In the genomic region with DNA sequence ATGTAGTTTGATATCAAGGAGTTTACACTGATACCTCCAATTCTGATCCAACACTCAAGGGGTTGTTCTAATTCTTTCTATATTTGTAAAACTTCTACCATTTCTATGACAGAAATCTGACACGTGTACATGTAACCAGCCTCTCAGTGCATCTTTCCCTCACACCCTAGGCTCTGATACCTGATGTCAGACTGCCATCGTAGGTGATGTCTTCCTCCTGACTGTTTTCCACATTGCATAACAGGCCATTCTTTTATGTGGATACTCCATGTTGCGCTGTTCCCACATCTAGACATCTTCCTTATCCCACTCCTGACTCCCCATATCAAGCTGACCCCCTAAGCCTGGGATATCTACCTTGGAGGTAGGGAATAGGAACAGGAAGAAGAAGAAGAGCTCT, we compare ENCODE assay signal across 24 cellular contexts.
DNase-seq lines count a peak whose midpoint lies in the region; ATAC-seq, FAIRE-seq and TF ChIP-seq lines count a peak whose summit lies in the region.
"Had no signal": no experiment of that assay in that cellular context is flagged by ENCODE, and none has a peak within 500 bp of the region (broad histone marks: within the 10 kb centered on the region; RNA-seq: fewer than 3 reads in every experiment).

No MANE protein-coding gene starts in this region.

- no peak for FAIRE-seq in HepG2 (lab: Jason Lieb, UNC)
- FAIRE-seq: A549, GM12878 had no signal

- 95% methylated on average over 3 of the region's 3 CpGs for WGBS in HepG2 (ENCODE audit: low lambda C conversion rate)
- 100% methylated on average over 3 of the region's 3 CpGs for WGBS in right lobe of liver (ENCODE audit: insufficient coverage, low coverage, low lambda C conversion rate, missing lambda C conversion rate)
- WGBS in trophoblast cell (ENCODE audit: extremely low coverage, insufficient coverage, insufficient read length): no CpG with 5 or more reads among the region's 3 CpGs

- H2AFZ ChIP-seq in HepG2 (ENCODE audit: low read length) (no peak overlapping the region), trophoblast cell (ENCODE audit: insufficient read depth, low read length, poor library complexity) (no peak overlapping the region)

- no peak overlapping the region for H3K4me3 ChIP-seq in HepG2 (replicated peaks in 1 of 3; ENCODE audit: insufficient read depth in 1 of 3, low read depth in 2 of 3, low read length in 3 of 3)
- H3K4me3 ChIP-seq in right lobe of liver: no peak overlapping the region
- no peak overlapping the region for H3K4me3 ChIP-seq in trophoblast cell (ENCODE audit: low read depth, low read length)
- no peak overlapping the region for H3K4me3 ChIP-seq in CD8-positive, alpha-beta T cell (ENCODE audit: low read depth, low read length)
- no peak overlapping the region for H3K4me3 ChIP-seq in left ventricle myocardium inferior
- H3K4me3 ChIP-seq: A549, BLaER1, GM12878 had no signal

- H3K9me3 ChIP-seq in HepG2 (ENCODE audit: low read length): no peaks in the 10 kb centered on the region
- H3K9me3 ChIP-seq in right lobe of liver: no peaks in the 10 kb centered on the region
- no peaks in the 10 kb centered on the region for H3K9me3 ChIP-seq in trophoblast cell (ENCODE audit: insufficient read depth, low read depth, low read length)
- H3K9me3 ChIP-seq in CD8-positive, alpha-beta T cell (ENCODE audit: low read length): no peaks in the 10 kb centered on the region
- H3K9me3 ChIP-seq in left ventricle myocardium inferior (replicated peaks): no peaks in the 10 kb centered on the region
- H3K9me3 ChIP-seq: A549 had no signal

- peak overlapping the region; percentile 7 for H3K23ac ChIP-seq in trophoblast cell (ENCODE audit: low read length)

- TF ChIP-seq EP300 in HepG2 (IDR thresholded peaks at IDR 0.05; ENCODE audit: low read depth in 2 of 2, low read length in 2 of 2) (no peak), HepG2 (CRISPR knock-in tag; IDR thresholded peaks at IDR 0.05; ENCODE audit: borderline replicate concordance) (no peak)

- H3K27me3 ChIP-seq in HepG2 (ENCODE audit: control insufficient read depth in 1 of 2, insufficient read depth in 2 of 2, low read length in 2 of 2): no peaks in the 10 kb centered on the region
- no peaks in the 10 kb centered on the region for H3K27me3 ChIP-seq in right lobe of liver
- no peaks in the 10 kb centered on the region for H3K27me3 ChIP-seq in trophoblast cell (ENCODE audit: insufficient read depth, low read length)
- H3K27me3 ChIP-seq in CD8-positive, alpha-beta T cell (ENCODE audit: insufficient read depth, low read length): no peaks in the 10 kb centered on the region
- H3K27me3 ChIP-seq in left ventricle myocardium inferior (ENCODE audit: low read depth): no peaks in the 10 kb centered on the region
- H3K27me3 ChIP-seq: BLaER1 had no signal

- no peak overlapping the region for H2BK120ac ChIP-seq in trophoblast cell (ENCODE audit: insufficient read depth, low read length, poor library complexity)

- no peak overlapping the region for H2BK5ac ChIP-seq in trophoblast cell (ENCODE audit: low read depth, low read length, poor library complexity)

- H3K4me2 ChIP-seq in HepG2 (ENCODE audit: low read depth, low read length): no peak overlapping the region
- no peak overlapping the region for H3K4me2 ChIP-seq in trophoblast cell (ENCODE audit: low read length)
- H3K4me2 ChIP-seq: A549, BLaER1 had no signal

- no peak overlapping the region for H2AK5ac ChIP-seq in trophoblast cell (ENCODE audit: low read length)

- POLR2A ChIA-PET in HepG2 (lab: Yijun Ruan, JAX): no interaction called here
- POLR2A ChIA-PET in CD8-positive, alpha-beta T cell (lab: Charles Lee): no interaction called here

- H4K91ac ChIP-seq in trophoblast cell (ENCODE audit: low read depth, low read length): no peak overlapping the region

- in situ Hi-C loops in HepG2 (cut with HindIII; ENCODE audit: extremely low pct_ligation_motif_present, low pct_unique_long_range_greater_than_20kb): no loop called here

- no peaks in the 10 kb centered on the region for H3K9me3 Mint-ChIP-seq in dendritic cell treated with granulocyte-macrophage colony-stimulating factor and Interleukin-4, amounts not matched to agents 40 ng/mL and 50 ng/mL, for 4 days
- H3K9me3 Mint-ChIP-seq in CD8-positive, alpha-beta T cell: no peaks in the 10 kb centered on the region
- H3K9me3 Mint-ChIP-seq: CD14-positive monocyte, HFFc6, IgD-negative memory B cell had no signal

- H3K9ac ChIP-seq in HepG2 (ENCODE audit: insufficient read depth, low read depth, low read length) (no peak overlapping the region), trophoblast cell (ENCODE audit: low read length) (no peak overlapping the region)
- H3K9ac ChIP-seq: BLaER1 had no signal

- ATAC-seq in HepG2 (peak; percentile 7; the same call in 1 of the 3 replicates), right lobe of liver (no peak)
- ATAC-seq in CD8-positive, alpha-beta T cell: no peak
- ATAC-seq: A549, GM12878, HCT116 had no signal

- H3K36me3 Mint-ChIP-seq in dendritic cell treated with granulocyte-macrophage colony-stimulating factor and Interleukin-4, amounts not matched to agents 40 ng/mL and 50 ng/mL, for 4 days (ENCODE audit: low read depth): peaks cover 6% of the 10 kb centered on the region
- no peaks in the 10 kb centered on the region for H3K36me3 Mint-ChIP-seq in CD8-positive, alpha-beta T cell
- H3K36me3 Mint-ChIP-seq: IgD-negative memory B cell had no signal

- H3K27ac Mint-ChIP-seq in dendritic cell treated with granulocyte-macrophage colony-stimulating factor and Interleukin-4, amounts not matched to agents 40 ng/mL and 50 ng/mL, for 4 days: peak overlapping the region; percentile 30
- no peak overlapping the region for H3K27ac Mint-ChIP-seq in CD8-positive, alpha-beta T cell
- H3K27ac Mint-ChIP-seq: CD4-positive, alpha-beta memory T cell; HFFc6; IgD-negative memory B cell had no signal

- intact Hi-C loops in HepG2 (cut with micrococcal nuclease; ENCODE audit: unreplicated experiment): no loop called here
- intact Hi-C loops in right lobe of liver (cut with DNase I): no loop called here
- intact Hi-C loops in dendritic cell treated with granulocyte-macrophage colony-stimulating factor and Interleukin-4, amounts not matched to agents 40 ng/mL and 50 ng/mL, for 4 days (cut with micrococcal nuclease): no loop called here
- intact Hi-C loops in CD8-positive, alpha-beta T cell (cut with DNase I, micrococcal nuclease): no loop called here
- intact Hi-C loops in left ventricle myocardium inferior (cut with micrococcal nuclease): no loop called here

- no peak for TF ChIP-seq RAD21 in HepG2 (CRISPR knock-in tag; IDR thresholded peaks at IDR 0.05)

- no peak overlapping the region for H4K12ac ChIP-seq in trophoblast cell (ENCODE audit: low read depth, low read length)

- BruUV-seq in HepG2 (replicated peaks; lab: Mats Ljungman, UMichigan): no TSS peak

- no peak for TF ChIP-seq POLR2A in HepG2 (IDR thresholded peaks at IDR 0.05; ENCODE audit: insufficient read depth in 1 of 2, low read depth in 2 of 2, low read length in 2 of 2)
- TF ChIP-seq POLR2A in right lobe of liver (IDR thresholded peaks at IDR 0.05): no peak

- TF ChIP-seq CTCF in HepG2 (CRISPR knock-in tag; IDR thresholded peaks at IDR 0.05) (no peak), right lobe of liver (IDR thresholded peaks at IDR 0.05) (no peak), left ventricle myocardium inferior (IDR thresholded peaks at IDR 0.05; ENCODE audit: borderline replicate concordance) (no peak)
- TF ChIP-seq CTCF in CD8-positive, alpha-beta T cell (IDR thresholded peaks at IDR 0.05): no peak

- no peak overlapping the region for H3K4ac ChIP-seq in trophoblast cell (ENCODE audit: low read depth, low read length)

- no peak overlapping the region for H3K18ac ChIP-seq in trophoblast cell (ENCODE audit: low read length)

- H2BK12ac ChIP-seq in trophoblast cell (ENCODE audit: low read length): no peak overlapping the region

- DNase-seq in HepG2 (ENCODE audit: low spot score) (no peak), right lobe of liver (no peak), trophoblast cell (no peak), amygdala (lab: John Stamatoyannopoulos, UW) (no peak), left ventricle myocardium inferior (no peak)
- DNase-seq in CD8-positive, alpha-beta T cell: no peak
- DNase-seq: CD4-positive, alpha-beta memory T cell; DMS 273 treated with DMSO at 0.1 percent for 48 hours; DMS53; DND-41; EL; GOT3; H7; HFFc6; KBM-7 had no signal

- CTCF ChIA-PET in HepG2 (lab: Yijun Ruan, JAX; ENCODE audit: low intra/inter-chr PET ratio, low total read pairs): no interaction called here
- CTCF ChIA-PET in CD8-positive, alpha-beta T cell (lab: Charles Lee): no interaction called here

- H4K20me1 ChIP-seq in HepG2 (ENCODE audit: insufficient read depth, low read length): peaks cover 95% of the 10 kb centered on the region

- no peaks in the 10 kb centered on the region for H3K27me3 Mint-ChIP-seq in dendritic cell treated with granulocyte-macrophage colony-stimulating factor and Interleukin-4, amounts not matched to agents 40 ng/mL and 50 ng/mL, for 4 days
- H3K27me3 Mint-ChIP-seq in CD8-positive, alpha-beta T cell (ENCODE audit: low read depth): no peaks in the 10 kb centered on the region
- H3K27me3 Mint-ChIP-seq: CD4-positive, alpha-beta memory T cell; IgD-negative memory B cell had no signal

- peaks cover 36% of the 10 kb centered on the region for H3K4me1 Mint-ChIP-seq in dendritic cell treated with granulocyte-macrophage colony-stimulating factor and Interleukin-4, amounts not matched to agents 40 ng/mL and 50 ng/mL, for 4 days (ENCODE audit: low read depth)
- peaks cover 5% of the 10 kb centered on the region for H3K4me1 Mint-ChIP-seq in CD8-positive, alpha-beta T cell (ENCODE audit: low read depth)

- H4K8ac ChIP-seq in trophoblast cell (ENCODE audit: low read depth, low read length): no peak overlapping the region

- no peak overlapping the region for H3K14ac ChIP-seq in trophoblast cell (ENCODE audit: low read length)

- H3K27ac ChIP-seq in HepG2 (ENCODE audit: extremely low read length, insufficient read depth, low read length) (no peak overlapping the region), right lobe of liver (no peak overlapping the region), trophoblast cell (ENCODE audit: low read depth, low read length) (no peak overlapping the region), left ventricle myocardium inferior (replicated peaks) (no peak overlapping the region)
- no peak overlapping the region for H3K27ac ChIP-seq in CD8-positive, alpha-beta T cell (ENCODE audit: low read depth, low read length)
- H3K27ac ChIP-seq: 22Rv1, BLaER1, HL-60 had no signal

- H3K4me1 ChIP-seq in HepG2 (ENCODE audit: insufficient read depth, low read length) (peaks cover 81% of the 10 kb centered on the region), right lobe of liver (peaks cover 0 to 38% (median 20%) of the 10 kb centered on the region in 4 donors), trophoblast cell (ENCODE audit: control insufficient read depth in 1 of 2, insufficient read depth in 2 of 2, low read length in 2 of 2) (peaks cover 0 to 6% of the 10 kb centered on the region in 2 experiments), left ventricle myocardium inferior (peaks cover 67% of the 10 kb centered on the region)
- no peaks in the 10 kb centered on the region for H3K4me1 ChIP-seq in CD8-positive, alpha-beta T cell (ENCODE audit: insufficient read depth, low read length)

- H3K36me3 ChIP-seq in HepG2 (replicated peaks in 1 of 2; ENCODE audit: control insufficient read depth in 1 of 2, insufficient read depth in 2 of 2, low read length in 2 of 2) (peaks cover 5 to 27% of the 10 kb centered on the region in 2 experiments), right lobe of liver (no peaks in the 10 kb centered on the region), trophoblast cell (ENCODE audit: control insufficient read depth in 1 of 2, insufficient read depth in 2 of 2, low read length in 2 of 2) (no peaks in the 10 kb centered on the region), left ventricle myocardium inferior (no peaks in the 10 kb centered on the region)
- H3K36me3 ChIP-seq in CD8-positive, alpha-beta T cell (ENCODE audit: insufficient read depth, low read length): no peaks in the 10 kb centered on the region
- H3K36me3 ChIP-seq: BLaER1 had no signal

- no peak overlapping the region for H3K4me3 Mint-ChIP-seq in dendritic cell treated with granulocyte-macrophage colony-stimulating factor and Interleukin-4, amounts not matched to agents 40 ng/mL and 50 ng/mL, for 4 days
- no peak overlapping the region for H3K4me3 Mint-ChIP-seq in CD8-positive, alpha-beta T cell
- H3K4me3 Mint-ChIP-seq: CD14-positive monocyte; CD4-positive, alpha-beta memory T cell; HFFc6; IgD-negative memory B cell had no signal

- H3K79me2 ChIP-seq in HepG2 (ENCODE audit: insufficient read depth, low read length) (peaks cover 92% of the 10 kb centered on the region), trophoblast cell (ENCODE audit: control insufficient read depth, insufficient read depth, low read length, poor library complexity) (peaks cover 1% of the 10 kb centered on the region)

- no peaks in the 10 kb centered on the region for H3K79me1 ChIP-seq in trophoblast cell (ENCODE audit: low read length)
